In genomic region chr18:3647636-3648035, GRCh38 we compare ENCODE assay signal across 33 cellular contexts.
"Had no signal": no experiment of that assay in that cellular context is flagged by ENCODE, and none has a peak within 500 bp of the region (broad histone marks: within the 10 kb centered on the region; RNA-seq: fewer than 3 reads in every experiment).

No MANE protein-coding gene starts in this region.

- H3K36me3 ChIP-seq: adrenal gland, breast epithelium, cardiac muscle cell, colonic mucosa, esophagus muscularis mucosa, gastrocnemius medialis, heart left ventricle, WERI-Rb-1 had no signal

- H3K4me1 Mint-ChIP-seq: activated B cell treated with CpG ODN at 0.5 μM for 24 hours had no signal

- H3K27me3 Mint-ChIP-seq: activated CD8-positive, alpha-beta T cell treated with anti-CD3 and anti-CD28 coated beads for 36 hours; activated naive CD4-positive, alpha-beta T cell treated with anti-CD3 and anti-CD28 coated beads, Interleukin-2, amount 50 U/mL, for 24 hours; activated naive CD8-positive, alpha-beta T cell treated with anti-CD3 and anti-CD28 coated beads for 36 hours; activated naive CD8-positive, alpha-beta T cell treated with anti-CD3 and anti-CD28 coated beads, Interleukin-2, amount 50 U/mL, for 24 hours; activated T-helper 17 cell treated with anti-CD3 and anti-CD28 coated beads, Interleukin-2, amount 50 U/mL, for 72 hours; brain had no signal

- DNase-seq: activated B cell treated with CpG ODN at 0.5 μM for 24 hours; activated CD4-positive, alpha-beta T cell treated with anti-CD3 and anti-CD28 coated beads for 48 hours; activated CD4-positive, alpha-beta T cell treated with anti-CD3 and anti-CD28 coated beads, Interleukin-2, amount 50 U/mL, for 1 hour; activated CD4-positive, alpha-beta T cell treated with anti-CD3 and anti-CD28 coated beads, Interleukin-2, amount 50 U/mL, for 48 hours; activated CD8-positive, alpha-beta memory T cell treated with anti-CD3 and anti-CD28 coated beads for 24 hours; activated CD8-positive, alpha-beta T cell treated with anti-CD3 and anti-CD28 coated beads for 36 hours; activated effector memory CD4-positive, alpha-beta T cell treated with anti-CD3 and anti-CD28 coated beads, Interleukin-2, amount 50 U/mL, for 16 hours; activated naive CD4-positive, alpha-beta T cell treated with anti-CD3 and anti-CD28 coated beads for 36 hours; activated naive CD8-positive, alpha-beta T cell treated with anti-CD3 and anti-CD28 coated beads for 36 hours; activated naive CD8-positive, alpha-beta T cell treated with anti-CD3 and anti-CD28 coated beads, Interleukin-2, amount 50 U/mL, for 24 hours; activated T-cell treated with anti-CD3 and anti-CD28 coated beads, Interleukin-2, amount 50 U/mL, for 4 hours; adrenal gland; amygdala; aorta; central memory CD4-positive, alpha-beta T cell; cerebellar nuclear complex; colonic mucosa; effector CD8-positive, alpha-beta T cell; foreskin keratinocyte; gastrocnemius medialis; glutamatergic neuron; heart left ventricle; hypothalamus; T1000; WERI-Rb-1 had no signal

- H3K27ac ChIP-seq: breast epithelium, colonic mucosa, esophagus muscularis mucosa, foreskin keratinocyte, gastrocnemius medialis, heart left ventricle, WERI-Rb-1 had no signal

- H3K36me3 Mint-ChIP-seq: activated naive CD4-positive, alpha-beta T cell treated with anti-CD3 and anti-CD28 coated beads, Interleukin-2, amount 50 U/mL, for 24 hours; activated naive CD8-positive, alpha-beta T cell treated with anti-CD3 and anti-CD28 coated beads for 36 hours; brain had no signal

- ATAC-seq: activated CD4-positive, CD25-positive, alpha-beta regulatory T cell treated with anti-CD3 and anti-CD28 coated beads, Interleukin-2, amount 50 U/mL, for 24 hours; activated CD8-positive, alpha-beta T cell treated with anti-CD3 and anti-CD28 coated beads for 36 hours; activated naive CD8-positive, alpha-beta T cell treated with anti-CD3 and anti-CD28 coated beads, Interleukin-2, amount 50 U/mL, for 24 hours; activated T-cell treated with anti-CD3 and anti-CD28 coated beads, Interleukin-2, amount 50 U/mL, for 4 hours; activated T-helper 17 cell treated with anti-CD3 and anti-CD28 coated beads, Interleukin-2, amount 50 U/mL, for 72 hours; foreskin keratinocyte; gastrocnemius medialis; heart left ventricle had no signal

- H3K4me3 ChIP-seq: adrenal gland, breast epithelium, cardiac muscle cell, colonic mucosa, esophagus muscularis mucosa, gastrocnemius medialis, heart left ventricle had no signal

- H3K27ac Mint-ChIP-seq: activated B cell treated with CpG ODN at 0.5 μM for 24 hours; activated CD8-positive, alpha-beta T cell treated with anti-CD3 and anti-CD28 coated beads for 36 hours; activated naive CD4-positive, alpha-beta T cell treated with anti-CD3 and anti-CD28 coated beads for 36 hours; activated naive CD4-positive, alpha-beta T cell treated with anti-CD3 and anti-CD28 coated beads, Interleukin-2, amount 50 U/mL, for 24 hours; activated naive CD8-positive, alpha-beta T cell treated with anti-CD3 and anti-CD28 coated beads for 36 hours; activated naive CD8-positive, alpha-beta T cell treated with anti-CD3 and anti-CD28 coated beads, Interleukin-2, amount 50 U/mL, for 24 hours; activated T-helper 17 cell treated with anti-CD3 and anti-CD28 coated beads, Interleukin-2, amount 50 U/mL, for 72 hours; T-helper 2 cell treated with Interferon-gamma antibody and Interleukin-4, amounts not matched to agents 5 μg/mL and 100 μg/mL, for 36 hours had no signal

- H3K9me3 Mint-ChIP-seq: activated B cell treated with CpG ODN at 0.5 μM for 24 hours; activated CD8-positive, alpha-beta T cell treated with anti-CD3 and anti-CD28 coated beads for 36 hours; activated naive CD4-positive, alpha-beta T cell treated with anti-CD3 and anti-CD28 coated beads for 36 hours; activated naive CD8-positive, alpha-beta T cell treated with anti-CD3 and anti-CD28 coated beads, Interleukin-2, amount 50 U/mL, for 24 hours; activated T-cell treated with anti-CD3 and anti-CD28 coated beads, Interleukin-2, amount 50 U/mL, for 4 hours; brain; T-helper 2 cell treated with Interferon-gamma antibody and Interleukin-4, amounts not matched to agents 5 μg/mL and 100 μg/mL, for 36 hours had no signal

- H3K27me3 ChIP-seq: adrenal gland, breast epithelium, cardiac muscle cell, colonic mucosa, esophagus muscularis mucosa, foreskin keratinocyte, gastrocnemius medialis, heart left ventricle had no signal

- H3K9me3 ChIP-seq: adrenal gland, breast epithelium, colonic mucosa, esophagus muscularis mucosa, gastrocnemius medialis, heart left ventricle had no signal

- H3K4me3 Mint-ChIP-seq: activated B cell treated with CpG ODN at 0.5 μM for 24 hours; activated CD8-positive, alpha-beta T cell treated with anti-CD3 and anti-CD28 coated beads for 36 hours; activated naive CD4-positive, alpha-beta T cell treated with anti-CD3 and anti-CD28 coated beads for 36 hours; activated naive CD4-positive, alpha-beta T cell treated with anti-CD3 and anti-CD28 coated beads, Interleukin-2, amount 50 U/mL, for 24 hours; activated naive CD8-positive, alpha-beta T cell treated with anti-CD3 and anti-CD28 coated beads for 36 hours; activated naive CD8-positive, alpha-beta T cell treated with anti-CD3 and anti-CD28 coated beads, Interleukin-2, amount 50 U/mL, for 24 hours; activated T-cell treated with anti-CD3 and anti-CD28 coated beads, Interleukin-2, amount 50 U/mL, for 4 hours; activated T-helper 17 cell treated with anti-CD3 and anti-CD28 coated beads, Interleukin-2, amount 50 U/mL, for 72 hours; brain; T-helper 2 cell treated with Interferon-gamma antibody and Interleukin-4, amounts not matched to agents 5 μg/mL and 100 μg/mL, for 36 hours had no signal

- H3K4me1 ChIP-seq: gastrocnemius medialis had no signal
